ENCODE assay signal across 1 cellular context in the genomic region with DNA sequence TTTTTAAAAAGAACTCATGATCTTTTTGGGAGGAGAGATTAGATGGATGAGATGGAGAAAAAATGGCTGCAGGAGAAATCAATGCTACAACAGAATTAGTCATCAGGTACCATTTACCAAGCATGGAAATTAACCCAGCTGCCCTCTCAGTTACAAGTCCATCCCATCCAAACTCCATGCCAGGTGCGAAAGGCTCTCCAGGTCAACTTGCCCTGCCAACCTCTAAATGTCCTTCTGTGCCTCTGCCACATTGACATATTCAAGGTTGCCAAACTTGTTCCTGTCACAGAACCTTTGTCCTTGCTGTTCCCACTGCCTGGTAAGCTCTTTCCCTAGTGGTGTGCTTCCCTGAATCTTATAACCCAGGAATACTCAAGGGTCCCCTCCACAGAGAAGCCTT.
TF ChIP-seq lines count a peak whose summit lies in the region.

No MANE protein-coding gene starts in this region.

TF ChIP-seq in HepG2, 621 proteins besides CTCF, POLR2A, EP300 and RAD21:
- TF ChIP-seq ZNF44 (CRISPR knock-in tag; IDR thresholded peaks at IDR 0.05) (no peak), ZNF292 (CRISPR knock-in tag; IDR thresholded peaks at IDR 0.05; ENCODE audit: borderline replicate concordance, low read depth) (no peak), YY1 (IDR thresholded peaks at IDR 0.05; ENCODE audit: insufficient read depth, insufficient replicate concordance, low read depth, low read length) (no peak), ZNF251 (CRISPR knock-in tag; IDR thresholded peaks at IDR 0.05) (no peak), REPIN1 (CRISPR knock-in tag; IDR thresholded peaks at IDR 0.05; ENCODE audit: borderline replicate concordance, low read depth) (no peak), ZFP82 (CRISPR knock-in tag; IDR thresholded peaks at IDR 0.05; ENCODE audit: borderline replicate concordance) (no peak), KDM4B (CRISPR knock-in tag; IDR thresholded peaks at IDR 0.05) (no peak), MAFF (IDR thresholded peaks at IDR 0.05; ENCODE audit: low read depth, low read length) (no peak)
- TF ChIP-seq, protein P1, sequence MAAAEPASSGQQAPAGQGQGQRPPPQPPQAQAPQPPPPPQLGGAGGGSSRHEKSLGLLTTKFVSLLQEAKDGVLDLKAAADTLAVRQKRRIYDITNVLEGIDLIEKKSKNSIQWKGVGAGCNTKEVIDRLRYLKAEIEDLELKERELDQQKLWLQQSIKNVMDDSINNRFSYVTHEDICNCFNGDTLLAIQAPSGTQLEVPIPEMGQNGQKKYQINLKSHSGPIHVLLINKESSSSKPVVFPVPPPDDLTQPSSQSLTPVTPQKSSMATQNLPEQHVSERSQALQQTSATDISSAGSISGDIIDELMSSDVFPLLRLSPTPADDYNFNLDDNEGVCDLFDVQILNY (CRISPR knock-in tag; conservative IDR thresholded peaks at IDR 0.05) = no peak
- TF ChIP-seq, protein P2, sequence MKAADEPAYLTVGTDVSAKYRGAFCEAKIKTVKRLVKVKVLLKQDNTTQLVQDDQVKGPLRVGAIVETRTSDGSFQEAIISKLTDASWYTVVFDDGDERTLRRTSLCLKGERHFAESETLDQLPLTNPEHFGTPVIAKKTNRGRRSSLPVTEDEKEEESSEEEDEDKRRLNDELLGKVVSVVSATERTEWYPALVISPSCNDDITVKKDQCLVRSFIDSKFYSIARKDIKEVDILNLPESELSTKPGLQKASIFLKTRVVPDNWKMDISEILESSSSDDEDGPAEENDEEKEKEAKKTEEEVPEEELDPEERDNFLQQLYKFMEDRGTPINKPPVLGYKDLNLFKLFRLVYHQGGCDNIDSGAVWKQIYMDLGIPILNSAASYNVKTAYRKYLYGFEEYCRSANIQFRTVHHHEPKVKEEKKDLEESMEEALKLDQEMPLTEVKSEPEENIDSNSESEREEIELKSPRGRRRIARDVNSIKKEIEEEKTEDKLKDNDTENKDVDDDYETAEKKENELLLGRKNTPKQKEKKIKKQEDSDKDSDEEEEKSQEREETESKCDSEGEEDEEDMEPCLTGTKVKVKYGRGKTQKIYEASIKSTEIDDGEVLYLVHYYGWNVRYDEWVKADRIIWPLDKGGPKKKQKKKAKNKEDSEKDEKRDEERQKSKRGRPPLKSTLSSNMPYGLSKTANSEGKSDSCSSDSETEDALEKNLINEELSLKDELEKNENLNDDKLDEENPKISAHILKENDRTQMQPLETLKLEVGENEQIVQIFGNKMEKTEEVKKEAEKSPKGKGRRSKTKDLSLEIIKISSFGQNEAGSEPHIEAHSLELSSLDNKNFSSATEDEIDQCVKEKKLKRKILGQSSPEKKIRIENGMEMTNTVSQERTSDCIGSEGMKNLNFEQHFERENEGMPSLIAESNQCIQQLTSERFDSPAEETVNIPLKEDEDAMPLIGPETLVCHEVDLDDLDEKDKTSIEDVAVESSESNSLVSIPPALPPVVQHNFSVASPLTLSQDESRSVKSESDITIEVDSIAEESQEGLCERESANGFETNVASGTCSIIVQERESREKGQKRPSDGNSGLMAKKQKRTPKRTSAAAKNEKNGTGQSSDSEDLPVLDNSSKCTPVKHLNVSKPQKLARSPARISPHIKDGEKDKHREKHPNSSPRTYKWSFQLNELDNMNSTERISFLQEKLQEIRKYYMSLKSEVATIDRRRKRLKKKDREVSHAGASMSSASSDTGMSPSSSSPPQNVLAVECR (CRISPR knock-in tag; IDR thresholded peaks at IDR 0.05; ENCODE audit: borderline replicate concordance) = no peak
- TF ChIP-seq, protein P3, sequence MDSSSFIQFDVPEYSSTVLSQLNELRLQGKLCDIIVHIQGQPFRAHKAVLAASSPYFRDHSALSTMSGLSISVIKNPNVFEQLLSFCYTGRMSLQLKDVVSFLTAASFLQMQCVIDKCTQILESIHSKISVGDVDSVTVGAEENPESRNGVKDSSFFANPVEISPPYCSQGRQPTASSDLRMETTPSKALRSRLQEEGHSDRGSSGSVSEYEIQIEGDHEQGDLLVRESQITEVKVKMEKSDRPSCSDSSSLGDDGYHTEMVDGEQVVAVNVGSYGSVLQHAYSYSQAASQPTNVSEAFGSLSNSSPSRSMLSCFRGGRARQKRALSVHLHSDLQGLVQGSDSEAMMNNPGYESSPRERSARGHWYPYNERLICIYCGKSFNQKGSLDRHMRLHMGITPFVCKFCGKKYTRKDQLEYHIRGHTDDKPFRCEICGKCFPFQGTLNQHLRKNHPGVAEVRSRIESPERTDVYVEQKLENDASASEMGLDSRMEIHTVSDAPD (CRISPR knock-in tag; IDR thresholded peaks at IDR 0.05) = no peak
TF ChIP-seq in HepG2: peak in this region for 0.
